18 cellular contexts compared by ENCODE assay signal in genomic region chr6:42194056-42194455, GRCh38. TPM values are rescaled to one million over a fixed set of nuclear protein-coding genes. Genes with fewer than 3 reads are reported as not detected.
DNase-seq lines count a peak whose midpoint lies in the region; ATAC-seq, FAIRE-seq and TF ChIP-seq lines count a peak whose summit lies in the region.
"Had no signal": no experiment of that assay in that cellular context is flagged by ENCODE, and none has a peak within 500 bp of the region (broad histone marks: within the 10 kb centered on the region; RNA-seq: fewer than 3 reads in every experiment).

No MANE protein-coding gene starts in this region.

- FAIRE-seq in H1 (lab: Jason Lieb, UNC) = no peak

- H3K4me1 ChIP-seq in HUES48 (ENCODE audit: control insufficient read depth, insufficient read depth, low read length) (peaks cover 14% of the 10 kb centered on the region), SK-N-SH (ENCODE audit: control insufficient read depth in 1 of 2, insufficient read depth in 2 of 2, low read depth in 1 of 2, low read length in 1 of 2) (peaks cover 5 to 20% of the 10 kb centered on the region in 2 experiments; a peak in 3 of 4 replicates), H1 (replicated peaks in 1 of 4; ENCODE audit: control insufficient read depth in 3 of 4, insufficient read depth in 4 of 4, low read length in 3 of 4) (peaks cover 0 to 4% (median 2%) of the 10 kb centered on the region in 4 experiments; a peak in 5 of 7 replicates)

- peak overlapping the region; percentile 29 for H3K27ac ChIP-seq in HUES48 (ENCODE audit: low read depth, low read length)
- peak overlapping the region; percentile 12 to 69; a peak in 2 of 4 replicates for H3K27ac ChIP-seq in SK-N-SH (ENCODE audit: low read depth in 2 of 2, low read length in 1 of 2)
- H3K27ac ChIP-seq in H1 (ENCODE audit: low read depth, low read length) = no peak overlapping the region
- H3K27ac ChIP-seq: SK-N-MC had no signal

- no peak overlapping the region for H3K18ac ChIP-seq in H1 (ENCODE audit: extremely low read depth, low read length)

- no peak overlapping the region for H3K56ac ChIP-seq in H1 (replicated peaks; ENCODE audit: insufficient read length, low read depth, low read length)

- no peak overlapping the region for H4K5ac ChIP-seq in H1 (ENCODE audit: insufficient read length, low read depth, low read length)

- CTCF ChIA-PET in SK-N-SH (lab: Yijun Ruan, JAX) (interaction anchor here (1.0 to 2.2 kb wide), 3 partner anchors 20 to 353 kb away, joined by 4 to 8 read pairs (median 4); no protein-coding TSS in a partner anchor), H1 (lab: Charles Lee; ENCODE audit: partially characterized antibody) (interaction anchor here (0.6 to 4.6 kb wide), 12 partner anchors 9 to 127 kb away, joined by 3 to 26 read pairs (median 4); no protein-coding TSS in a partner anchor)

- no peak overlapping the region for H2BK5ac ChIP-seq in H1 (ENCODE audit: low read depth, low read length)

- WGBS in SK-N-SH (ENCODE audit: low lambda C conversion rate) = 98% methylated on average over 5 of the region's 5 CpGs
- WGBS in H1 (ENCODE audit: extremely low coverage in 1 of 2, insufficient coverage in 1 of 2, insufficient read length in 1 of 2, insufficient replicate concordance in 2 of 2, low coverage in 1 of 2, low lambda C conversion rate in 2 of 2, missing lambda C conversion rate in 1 of 2), 2 experiments = 85% methylated on average over 5 of the region's 5 CpGs; no CpG with 5 or more reads in 1 of the 2 experiments

- H3K79me1 ChIP-seq in H1 (ENCODE audit: low read depth, low read length) = no peaks in the 10 kb centered on the region

- no peak for ATAC-seq in GM18511 (IDR thresholded peaks at IDR 0.05; ENCODE audit: unreplicated experiment)
- ATAC-seq: T-cell had no signal

- H3K9me3 ChIP-seq in HUES48 (ENCODE audit: control insufficient read depth, insufficient read depth, low read length) = no peaks in the 10 kb centered on the region
- H3K9me3 ChIP-seq in SK-N-SH = no peaks in the 10 kb centered on the region
- no peaks in the 10 kb centered on the region for H3K9me3 ChIP-seq in H1 (ENCODE audit: insufficient read depth in 2 of 2, low read depth in 1 of 2, low read length in 1 of 2)
- H3K9me3 ChIP-seq: MG63 had no signal

- H2BK120ac ChIP-seq in H1 (replicated peaks; ENCODE audit: low read depth, low read length) = no peak overlapping the region

- peaks cover 41% of the 10 kb centered on the region for H3F3A ChIP-seq in SK-N-SH (replicated peaks; ENCODE audit: insufficient read depth)

- H2AK5ac ChIP-seq in H1 (ENCODE audit: low read depth, low read length) = no peak overlapping the region

- H2AFZ ChIP-seq in SK-N-SH (ENCODE audit: low read depth) = no peak overlapping the region
- no peak overlapping the region for H2AFZ ChIP-seq in H1 (ENCODE audit: low read length)

- no peaks in the 10 kb centered on the region for H3K79me2 ChIP-seq in SK-N-SH (ENCODE audit: insufficient read depth)
- no peaks in the 10 kb centered on the region for H3K79me2 ChIP-seq in H1 (ENCODE audit: control insufficient read depth in 1 of 2, insufficient read depth in 2 of 2, low read length in 2 of 2)

- H2BK12ac ChIP-seq in H1 (ENCODE audit: low read depth, low read length) = 0 out of 2 replicates have a peak overlapping the region, but pooled peaks have one; percentile 18

- no peak overlapping the region for H4K91ac ChIP-seq in H1 (replicated peaks; ENCODE audit: insufficient read length, low read length)

- no peak for TF ChIP-seq POLR2A in H1 (IDR thresholded peaks at IDR 0.05; ENCODE audit: control extremely low read depth in 1 of 2, low read depth in 2 of 2, low read length in 2 of 2)

- no peaks in the 10 kb centered on the region for H3K9me2 ChIP-seq in SK-N-SH

- no peak overlapping the region for H3K4ac ChIP-seq in H1 (replicated peaks; ENCODE audit: insufficient read length, low read depth, low read length)

- TF ChIP-seq RAD21 in SK-N-SH (IDR thresholded peaks at IDR 0.05; ENCODE audit: low read length) = no peak
- TF ChIP-seq RAD21 in H1 (IDR thresholded peaks at IDR 0.05 in 1 of 2, conservative IDR thresholded peaks at IDR 0.05 in 1 of 2; ENCODE audit: low read depth in 2 of 2, low read length in 2 of 2) = no peak

- TF ChIP-seq CTCF in SK-N-SH (IDR thresholded peaks at IDR 0.05) (no peak), H1 (IDR thresholded peaks at IDR 0.05; ENCODE audit: control extremely low read depth in 1 of 3, insufficient read depth in 1 of 3, low read depth in 1 of 3, low read length in 3 of 3) (no peak)

- DNase-seq in SK-N-SH = no peak
- DNase-seq in H1 (ENCODE audit: low read depth in 1 of 2, low spot score in 2 of 2) = no peak
- DNase-seq in activated effector memory CD4-positive, alpha-beta T cell treated with Interleukin-2 at 50 U/mL for 16 hours = no peak
- DNase-seq in HCEC 1CT = no peak
- DNase-seq in DMS79 treated with DMSO at 0.1 percent for 48 hours (lab: John Stamatoyannopoulos, UW) = no peak
- DNase-seq: DND-41, Kasumi-1, NCI-H1048, NCI-H1436 treated with DMSO at 0.1 percent for 48 hours, NCI-H2029, NCI-H526, SHP77, T-cell had no signal

- H3K23me2 ChIP-seq in H1 (ENCODE audit: low read depth, low read length) = no peaks in the 10 kb centered on the region

- H3K36me3 ChIP-seq in HUES48 (ENCODE audit: control insufficient read depth, insufficient read depth, low read length) (no peaks in the 10 kb centered on the region), SK-N-SH (replicated peaks in 1 of 2; ENCODE audit: control insufficient read depth in 1 of 2, insufficient read depth in 2 of 2, low read length in 1 of 2) (no peaks in the 10 kb centered on the region), H1 (ENCODE audit: control insufficient read depth in 2 of 4, insufficient read depth in 4 of 4, low read length in 3 of 4) (no peaks in the 10 kb centered on the region)
- H3K36me3 ChIP-seq: MG63 had no signal

- TF ChIP-seq EP300 in SK-N-SH (IDR thresholded peaks at IDR 0.05; ENCODE audit: borderline replicate concordance in 1 of 2, low read depth in 1 of 2, low read length in 1 of 2) = no peak
- TF ChIP-seq EP300 in H1 (IDR thresholded peaks at IDR 0.05; ENCODE audit: borderline replicate concordance in 1 of 2, low read depth in 2 of 2, low read length in 2 of 2) = no peak

- H3K27me3 ChIP-seq in HUES48 (ENCODE audit: control insufficient read depth, insufficient read depth, low read length) (no peaks in the 10 kb centered on the region), SK-N-SH (ENCODE audit: insufficient read depth) (no peaks in the 10 kb centered on the region), H1 (replicated peaks in 1 of 4; ENCODE audit: control insufficient read depth in 3 of 4, extremely low read depth in 1 of 4, insufficient read depth in 3 of 4, low read length in 3 of 4) (peaks cover 0 to 3% (median 0%) of the 10 kb centered on the region in 4 experiments; a peak in 1 of 7 replicates)
- H3K27me3 ChIP-seq: MG63 had no signal

- no peak overlapping the region for H3K9ac ChIP-seq in HUES48 (ENCODE audit: low read depth, low read length)
- H3K9ac ChIP-seq in SK-N-SH = no peak overlapping the region
- H3K9ac ChIP-seq in H1 (replicated peaks in 1 of 4; ENCODE audit: extremely low read depth in 1 of 4, low read depth in 3 of 4, low read length in 3 of 4) = no peak overlapping the region

- H2BK15ac ChIP-seq in H1 (ENCODE audit: low read length) = no peak overlapping the region

- no peak overlapping the region for H3K4me3 ChIP-seq in HUES48 (ENCODE audit: low read depth, low read length)
- no peak overlapping the region for H3K4me3 ChIP-seq in SK-N-SH (ENCODE audit: low read depth in 2 of 2, low read length in 1 of 2)
- no peak overlapping the region for H3K4me3 ChIP-seq in H1 (ENCODE audit: extremely low read depth in 1 of 4, insufficient read depth in 2 of 4, low read depth in 3 of 4, low read length in 4 of 4)
- H3K4me3 ChIP-seq: MG63, SK-N-MC had no signal

- H3K14ac ChIP-seq in H1 (ENCODE audit: insufficient read length) = no peak overlapping the region

- no peak overlapping the region for H4K8ac ChIP-seq in H1 (ENCODE audit: extremely low read depth, insufficient read depth, low read length)

- no peak overlapping the region; the same call in 1 of the 2 replicates for H2BK20ac ChIP-seq in H1 (ENCODE audit: low read length)

- H3K4me2 ChIP-seq in SK-N-SH (no peak overlapping the region), H1 (ENCODE audit: insufficient read depth in 1 of 2, low read depth in 2 of 2, low read length in 2 of 2) (peak overlapping the region in 1 of 2 experiments; percentile 59; a peak in 1 of 4 replicates)

- POLR2A ChIA-PET in SK-N-SH (lab: Yijun Ruan, JAX) = interaction anchor here (1.0 kb wide), 1 partner anchor 15 kb away, joined by 3 read pairs; no protein-coding TSS in a partner anchor
- POLR2A ChIA-PET in H1 (lab: Charles Lee; ENCODE audit: partially characterized antibody) = interaction anchor here (0.9 to 2.7 kb wide), 7 partner anchors 9 to 258 kb away, joined by 3 to 11 read pairs (median 3); partner anchors contain the start of genes C6orf132, TAF8 and TRERF1

- H3K23ac ChIP-seq in H1 (ENCODE audit: insufficient read length) = no peak overlapping the region

- H4K20me1 ChIP-seq in SK-N-SH (ENCODE audit: insufficient read depth) = no peaks in the 10 kb centered on the region
- no peaks in the 10 kb centered on the region for H4K20me1 ChIP-seq in H1 (replicated peaks in 1 of 2; ENCODE audit: control insufficient read depth in 1 of 2, insufficient read depth in 2 of 2, low read length in 2 of 2)

RNA-seq across cellular contexts. Expression of gene GUCA1B, which starts 0.7 kb away (rescaled TPM):
- polyA plus RNA-seq in SK-N-SH (2012; rRNA removed) (1.0 and 1.2 TPM in 2 replicates), H1 (2011; rRNA removed) (0.53 and 1.4 TPM in 2 replicates)
- polyA plus RNA-seq in SK-N-SH (2012; cell fraction: cytosol; rRNA removed) = 0.51 and 0.79 TPM in 2 replicates
- 2.2 and 2.4 TPM in 2 replicates for polyA plus RNA-seq in SK-N-SH (2012; cell fraction: nucleus; rRNA removed)
- 0.98 and 1.4 TPM in 2 replicates for total RNA-seq in H1 (2021; fragmentation: NEBNext Ultra II Directional; extraction: Animal tissue kit (Norgen Biotek cat#: 25700))
- 0.87 TPM for polyA plus RNA-seq in H1 (2011; cell fraction: cytosol; rRNA removed)
- 1.2 TPM for polyA plus RNA-seq in H1 (2011; cell fraction: nucleus; rRNA removed)
- polyA plus RNA-seq in H1 (2012, experiment 1 of 2) = 1.3 to 2.4 TPM (median 2.3 TPM) in 4 replicates
- polyA plus RNA-seq in H1 (2012, experiment 2 of 2) = not detected
- polyA plus RNA-seq in H1 (2013, experiment 1 of 2) = 0.26 TPM
- polyA plus RNA-seq in H1 (2013, experiment 2 of 2) = 0.26 TPM
- 0.76 and 0.83 TPM in 2 replicates for polyA minus RNA-seq in H1 (2011; rRNA and poly(A)+ RNA removed)
- not detected for polyA minus RNA-seq in H1 (2011; cell fraction: cytosol; rRNA and poly(A)+ RNA removed)
- polyA minus RNA-seq in H1 (2011; cell fraction: nucleus; rRNA and poly(A)+ RNA removed) = 0.60 TPM
- total RNA-seq: G401 had no signal

RNA-seq across cellular contexts. Expression of gene GUCA1A, which starts 20.9 kb away (rescaled TPM):
- polyA plus RNA-seq in SK-N-SH (2012; rRNA removed) = 0.77 and 0.88 TPM in 2 replicates
- 0.68 and 1.3 TPM in 2 replicates for polyA plus RNA-seq in SK-N-SH (2012; cell fraction: cytosol; rRNA removed)
- 0.29 and 0.39 TPM in 2 replicates for polyA plus RNA-seq in SK-N-SH (2012; cell fraction: nucleus; rRNA removed)
- total RNA-seq in H1 (2021; fragmentation: NEBNext Ultra II Directional; extraction: Animal tissue kit (Norgen Biotek cat#: 25700)) = 4.6 and 5.2 TPM in 2 replicates
- 23.4 and 24.6 TPM in 2 replicates for polyA plus RNA-seq in H1 (2011; rRNA removed)
- polyA plus RNA-seq in H1 (2011; cell fraction: cytosol; rRNA removed) = 18.1 TPM
- polyA plus RNA-seq in H1 (2011; cell fraction: nucleus; rRNA removed) = 11.5 TPM
- polyA plus RNA-seq in H1 (2012, experiment 1 of 2) = 7.1 to 11.5 TPM (median 9.3 TPM) in 4 replicates
- polyA plus RNA-seq in H1 (2012, experiment 2 of 2) = 8.3 TPM
- polyA plus RNA-seq in H1 (2013, experiment 1 of 2) = 3.1 TPM
- 3.5 TPM for polyA plus RNA-seq in H1 (2013, experiment 2 of 2)
- polyA minus RNA-seq in H1 (2011; rRNA and poly(A)+ RNA removed) = 7.7 and 9.4 TPM in 2 replicates
- polyA minus RNA-seq in H1 (2011; cell fraction: cytosol; rRNA and poly(A)+ RNA removed) = 2.9 TPM
- polyA minus RNA-seq in H1 (2011; cell fraction: nucleus; rRNA and poly(A)+ RNA removed) = 6.3 TPM
- total RNA-seq: G401, T-cell had no signal

RNA-seq across cellular contexts. Expression of gene MRPS10, which starts 23.6 kb away (rescaled TPM):
- polyA plus RNA-seq in SK-N-SH (2012; rRNA removed) = 29.8 and 35.5 TPM in 2 replicates
- 47.9 and 55.7 TPM in 2 replicates for polyA plus RNA-seq in SK-N-SH (2012; cell fraction: cytosol; rRNA removed)
- 6.6 and 12.2 TPM in 2 replicates for polyA plus RNA-seq in SK-N-SH (2012; cell fraction: nucleus; rRNA removed)
- 32.0 and 33.6 TPM in 2 replicates for total RNA-seq in H1 (2021; fragmentation: NEBNext Ultra II Directional; extraction: Animal tissue kit (Norgen Biotek cat#: 25700))
- 13.2 and 20.5 TPM in 2 replicates for polyA plus RNA-seq in H1 (2011; rRNA removed)
- polyA plus RNA-seq in H1 (2011; cell fraction: cytosol; rRNA removed) = 28.0 TPM
- polyA plus RNA-seq in H1 (2011; cell fraction: nucleus; rRNA removed) = 5.8 TPM
- polyA plus RNA-seq in H1 (2012, experiment 1 of 2) = 17.5 to 26.9 TPM (median 19.3 TPM) in 4 replicates
- 4.3 TPM for polyA plus RNA-seq in H1 (2012, experiment 2 of 2)
- 30.8 TPM for polyA plus RNA-seq in H1 (2013, experiment 1 of 2)
- 33.4 TPM for polyA plus RNA-seq in H1 (2013, experiment 2 of 2)
- polyA minus RNA-seq in H1 (2011; rRNA and poly(A)+ RNA removed) = 10.7 and 13.1 TPM in 2 replicates
- 8.7 TPM for polyA minus RNA-seq in H1 (2011; cell fraction: cytosol; rRNA and poly(A)+ RNA removed)
- 9.8 TPM for polyA minus RNA-seq in H1 (2011; cell fraction: nucleus; rRNA and poly(A)+ RNA removed)

RNA-seq across cellular contexts. Expression of gene C6orf132, which starts 51.6 kb away (rescaled TPM):
- polyA plus RNA-seq in SK-N-SH (2012; rRNA removed) (not detected in 2 replicates), H1 (2011; rRNA removed) (31.5 and 33.8 TPM in 2 replicates)
- polyA plus RNA-seq in SK-N-SH (2012; cell fraction: cytosol; rRNA removed) = not detected in 2 replicates
- not detected in 2 replicates for polyA plus RNA-seq in SK-N-SH (2012; cell fraction: nucleus; rRNA removed)
- total RNA-seq in H1 (2021; fragmentation: NEBNext Ultra II Directional; extraction: Animal tissue kit (Norgen Biotek cat#: 25700)) = 62.2 and 64.0 TPM in 2 replicates
- 19.4 TPM for polyA plus RNA-seq in H1 (2011; cell fraction: cytosol; rRNA removed)
- 20.4 TPM for polyA plus RNA-seq in H1 (2011; cell fraction: nucleus; rRNA removed)
- polyA plus RNA-seq in H1 (2012, experiment 1 of 2) = 43.4 to 53.5 TPM (median 48.5 TPM) in 4 replicates
- 48.0 TPM for polyA plus RNA-seq in H1 (2012, experiment 2 of 2)
- polyA plus RNA-seq in H1 (2013, experiment 1 of 2) = 38.7 TPM
- polyA plus RNA-seq in H1 (2013, experiment 2 of 2) = 37.7 TPM
- 7.2 and 7.4 TPM in 2 replicates for polyA minus RNA-seq in H1 (2011; rRNA and poly(A)+ RNA removed)
- polyA minus RNA-seq in H1 (2011; cell fraction: cytosol; rRNA and poly(A)+ RNA removed) = 24.7 TPM
- 17.3 TPM for polyA minus RNA-seq in H1 (2011; cell fraction: nucleus; rRNA and poly(A)+ RNA removed)
- total RNA-seq: G401 had no signal
